Comparison of ENCODE assay signal across 9 cellular contexts in the genomic region with DNA sequence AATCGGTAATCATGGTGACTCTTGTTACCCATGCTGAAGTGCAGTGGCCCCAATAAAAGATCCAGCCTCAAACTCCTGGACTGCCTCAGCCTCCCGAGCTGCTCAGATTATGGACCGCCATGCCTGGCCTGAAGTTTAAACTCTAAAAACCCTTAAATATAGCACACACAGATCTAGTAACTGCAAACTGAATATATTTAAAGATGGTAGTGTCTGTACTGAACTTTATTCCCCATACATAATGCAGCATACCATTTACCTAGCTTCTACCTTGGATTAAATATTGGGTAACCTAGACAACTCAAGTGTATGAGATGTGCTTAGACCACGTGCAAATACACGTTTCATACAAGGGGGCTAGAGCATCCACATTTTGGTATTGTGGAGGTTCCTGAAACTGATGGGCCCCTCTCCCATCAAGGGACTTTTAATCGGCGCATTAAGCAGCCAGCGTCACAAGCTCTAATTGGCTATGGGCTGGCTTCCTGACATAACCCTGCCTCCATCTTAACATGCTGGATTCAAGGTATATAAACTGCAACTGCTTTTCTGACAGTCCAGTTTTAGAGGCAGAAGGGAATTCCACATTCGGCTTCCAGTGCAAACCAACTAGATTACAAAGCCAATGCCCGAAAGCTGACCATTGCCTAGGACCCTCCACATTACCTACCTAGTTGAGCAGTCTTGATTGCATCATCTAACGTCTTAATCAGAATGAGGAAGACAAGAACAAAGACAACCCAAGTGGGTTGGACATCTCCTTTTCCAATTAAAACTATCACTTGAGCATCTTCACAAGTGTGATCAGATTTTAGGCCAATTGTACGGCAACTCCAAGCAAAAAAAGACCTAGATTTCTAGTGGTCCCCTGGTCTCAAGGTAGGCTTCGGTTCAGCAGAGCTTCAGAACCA. TPM values are rescaled to one million over a fixed set of nuclear protein-coding genes. Genes with fewer than 3 reads are reported as not detected.
DNase-seq lines count a peak whose midpoint lies in the region; ATAC-seq and TF ChIP-seq lines count a peak whose summit lies in the region.
"Had no signal": no experiment of that assay in that cellular context is flagged by ENCODE, and none has a peak within 500 bp of the region (broad histone marks: within the 10 kb centered on the region; RNA-seq: fewer than 3 reads in every experiment).

No MANE protein-coding gene starts in this region.

- H4K20me1 ChIP-seq in HCT116 (ENCODE audit: insufficient read depth) (peaks cover 67% of the 10 kb centered on the region; the same call in 1 of the 2 replicates), SU-DHL-6 (ENCODE audit: low read depth, low read length) (peaks cover 41% of the 10 kb centered on the region)

- no peaks in the 10 kb centered on the region for H3K9me3 ChIP-seq in CD8-positive, alpha-beta memory T cell (ENCODE audit: low read length)
- H3K9me3 ChIP-seq in HCT116 (ENCODE audit: control insufficient read depth in 1 of 2, insufficient read depth in 1 of 2, low read depth in 1 of 2, low read length in 2 of 2) (no peaks in the 10 kb centered on the region), SU-DHL-6 (ENCODE audit: insufficient read depth, low read length) (no peaks in the 10 kb centered on the region), liver (ENCODE audit: control insufficient read depth in 4 of 4, low read length in 3 of 4) (no peaks in the 10 kb centered on the region)

- TF ChIP-seq POLR2A in HCT116 (IDR thresholded peaks at IDR 0.05; ENCODE audit: borderline replicate concordance, extremely low read depth, insufficient read depth, insufficient read length) (no peak), GM18505 (IDR thresholded peaks at IDR 0.05; ENCODE audit: borderline replicate concordance, extremely low read depth, insufficient read depth, insufficient read length) (no peak)

- peaks cover 44% of the 10 kb centered on the region for H3K4me1 ChIP-seq in CD8-positive, alpha-beta memory T cell (ENCODE audit: insufficient read depth, low read length)
- H3K4me1 ChIP-seq in HCT116 (ENCODE audit: control insufficient read depth in 1 of 2, insufficient read depth in 2 of 2, low read length in 2 of 2) (no peaks in the 10 kb centered on the region), liver (ENCODE audit: control insufficient read depth in 4 of 4, insufficient read depth in 4 of 4, low read length in 3 of 4) (peaks cover under 1 to 24% (median 7%) of the 10 kb centered on the region in 4 donors)

- POLR2A ChIA-PET in CD8-positive, alpha-beta memory T cell (lab: Charles Lee): interaction anchor here (0.6 to 3.7 kb wide), 4 partner anchors 11 to 96 kb away, joined by 3 to 50 read pairs (median 5); a partner anchor contains a TSS
- POLR2A ChIA-PET in HCT116 (lab: Charles Lee): interaction anchor here (1.7 to 2.1 kb wide), 3 partner anchors 9 to 12 kb away, joined by 5 to 11 read pairs (median 10); no protein-coding TSS in a partner anchor

- H3K27ac Mint-ChIP-seq in CD8-positive, alpha-beta memory T cell: peak overlapping the region; percentile 36 to 87 (median 68)

- peaks cover 76 to 95% (median 91%) of the 10 kb centered on the region in 3 donors for H3K4me1 Mint-ChIP-seq in CD8-positive, alpha-beta memory T cell

- H3K36me3 Mint-ChIP-seq in CD8-positive, alpha-beta memory T cell: peaks cover 20 to 73% (median 35%) of the 10 kb centered on the region in 3 donors

- RAD21 ChIA-PET in HCT116 (lab: Charles Lee; ENCODE audit: low non-redundant PET in 1 of 2, low total read pairs in 2 of 2, uncharacterized antibody in 2 of 2, unreplicated experiment in 2 of 2): no interaction called here

- no peak overlapping the region for H3K27ac ChIP-seq in CD8-positive, alpha-beta memory T cell (ENCODE audit: low read depth, low read length)
- H3K27ac ChIP-seq in HCT116 (ENCODE audit: low read depth, low read length): no peak overlapping the region; the same call in none of the 2 replicates
- peak overlapping the region; percentile 54 for H3K27ac ChIP-seq in SU-DHL-6 (ENCODE audit: low read depth, low read length)
- no peak overlapping the region for H3K27ac ChIP-seq in liver (ENCODE audit: low read depth in 1 of 2, low read length in 2 of 2)

- TF ChIP-seq CTCF in HCT116 (IDR thresholded peaks at IDR 0.05 in 2 of 3, conservative IDR thresholded peaks at IDR 0.05 in 1 of 3; ENCODE audit: borderline replicate concordance in 1 of 3, insufficient read depth in 1 of 3, low read depth in 2 of 3, low read length in 2 of 3) (no peak), SU-DHL-6 (IDR thresholded peaks at IDR 0.05; ENCODE audit: insufficient read depth, low read length, poor library complexity, severe bottlenecking) (no peak), liver (IDR thresholded peaks at IDR 0.05; ENCODE audit: low read depth, low read length, missing input control) (no peak), GM20000 (IDR thresholded peaks at IDR 0.05; ENCODE audit: extremely low read depth, missing control alignments) (no peak)

- no TSS peak for BruUV-seq in HCT116 (replicated peaks; lab: Mats Ljungman, UMichigan)

- H3K9ac ChIP-seq in HCT116 (ENCODE audit: low read length) (no peak overlapping the region), SU-DHL-6 (ENCODE audit: low read length) (no peak overlapping the region), liver (ENCODE audit: low read depth in 1 of 2, low read length in 2 of 2) (no peak overlapping the region)

- peak overlapping the region in 1 of 7 donors; percentile 11 for H3K4me3 Mint-ChIP-seq in CD8-positive, alpha-beta memory T cell

- ATAC-seq in HCT116: peak; percentile 43
- ATAC-seq in GM18505 (IDR thresholded peaks at IDR 0.05; ENCODE audit: unreplicated experiment): no peak
- ATAC-seq in GM21529 (IDR thresholded peaks at IDR 0.05; ENCODE audit: unreplicated experiment): no peak

- intact Hi-C loops in HCT116 (cut with micrococcal nuclease): no loop called here

- no peaks in the 10 kb centered on the region for H3K9me3 Mint-ChIP-seq in CD8-positive, alpha-beta memory T cell

- H3F3A ChIP-seq in SU-DHL-6 (ENCODE audit: insufficient read depth): peaks cover 99% of the 10 kb centered on the region

- no peak for TF ChIP-seq RAD21 in HCT116 (IDR thresholded peaks at IDR 0.05; ENCODE audit: low read depth)
- no peak for TF ChIP-seq RAD21 in liver (IDR thresholded peaks at IDR 0.05)

- H3K27me3 Mint-ChIP-seq in CD8-positive, alpha-beta memory T cell: no peaks in the 10 kb centered on the region

- 86% methylated on average over 13 of the region's 13 CpGs for WGBS in liver

- H2AFZ ChIP-seq in HCT116 (ENCODE audit: low read depth, low read length, poor library complexity, severe bottlenecking) (no peak overlapping the region), SU-DHL-6 (ENCODE audit: low read depth, low read length, severe bottlenecking) (no peak overlapping the region)

- no peaks in the 10 kb centered on the region for H3K9me2 ChIP-seq in HCT116 (ENCODE audit: insufficient read depth)
- no peaks in the 10 kb centered on the region for H3K9me2 ChIP-seq in SU-DHL-6 (replicated peaks; ENCODE audit: insufficient read depth, low read length)

- H3K36me3 ChIP-seq in CD8-positive, alpha-beta memory T cell (ENCODE audit: insufficient read depth, low read length): peaks cover 32% of the 10 kb centered on the region
- H3K36me3 ChIP-seq in HCT116 (ENCODE audit: control insufficient read depth in 1 of 2, insufficient read depth in 2 of 2, low read length in 2 of 2) (peaks cover 35 to 38% of the 10 kb centered on the region in 2 experiments), SU-DHL-6 (ENCODE audit: low read length) (peaks cover 40% of the 10 kb centered on the region), liver (ENCODE audit: control insufficient read depth in 4 of 4, insufficient read depth in 3 of 4, low read depth in 1 of 4, low read length in 3 of 4) (peaks cover 2 to 46% (median 42%) of the 10 kb centered on the region in 4 donors)

- CTCF ChIA-PET in CD8-positive, alpha-beta memory T cell (lab: Charles Lee): interaction anchor here (0.8 to 3.8 kb wide), 8 partner anchors 11 to 109 kb away, joined by 3 to 19 read pairs (median 3); a partner anchor contains a TSS
- CTCF ChIA-PET in HCT116 (lab: Charles Lee): interaction anchor here (1.2 kb wide), 1 partner anchor 97 kb away, joined by 3 read pairs; no protein-coding TSS in a partner anchor

- H3K4me2 ChIP-seq in HCT116 (ENCODE audit: low read length): no peak overlapping the region
- H3K4me2 ChIP-seq in SU-DHL-6 (ENCODE audit: low read depth, low read length, poor library complexity, severe bottlenecking): no peak overlapping the region

- peak in 1 of 5 donors; percentile 22 for DNase-seq in CD8-positive, alpha-beta memory T cell
- DNase-seq in HCT116 (ENCODE audit: low read depth, low spot score) (no peak), GM20000 (ENCODE audit: low spot score) (no peak), activated gamma-delta T cell treated with Interleukin-2 at 50 U/mL for 16 hours (no peak)
- DNase-seq: foreskin melanocyte had no signal

- H3K4me3 ChIP-seq in CD8-positive, alpha-beta memory T cell (ENCODE audit: low read length): no peak overlapping the region
- H3K4me3 ChIP-seq in HCT116 (replicated peaks in 1 of 2; ENCODE audit: low read depth in 1 of 2, low read length in 2 of 2) (no peak overlapping the region), SU-DHL-6 (ENCODE audit: insufficient read depth, low read length, poor library complexity, severe bottlenecking) (no peak overlapping the region), liver (ENCODE audit: low read depth in 1 of 3, low read length in 3 of 3) (no peak overlapping the region)

- H3K27me3 ChIP-seq in CD8-positive, alpha-beta memory T cell (ENCODE audit: insufficient read depth, low read length, poor library complexity, severe bottlenecking): no peaks in the 10 kb centered on the region
- H3K27me3 ChIP-seq in HCT116 (ENCODE audit: insufficient read depth, low read length): no peaks in the 10 kb centered on the region
- H3K27me3 ChIP-seq in SU-DHL-6 (ENCODE audit: low read length): no peaks in the 10 kb centered on the region
- H3K27me3 ChIP-seq in liver (ENCODE audit: control insufficient read depth in 4 of 4, insufficient read depth in 4 of 4, low read length in 3 of 4): no peaks in the 10 kb centered on the region

- H3K79me2 ChIP-seq in HCT116 (ENCODE audit: insufficient read depth, low read length): peaks cover 36% of the 10 kb centered on the region
- H3K79me2 ChIP-seq in SU-DHL-6 (ENCODE audit: insufficient read depth, low read length): peaks cover 14% of the 10 kb centered on the region

RNA-seq across cellular contexts. Expression of a gene that starts 12.9 kb away (rescaled TPM):
- total RNA-seq in CD8-positive, alpha-beta memory T cell: 100 to 1,000 TPM; 950 to 966 TPM
- 742 TPM for polyA plus RNA-seq in CD8-positive, alpha-beta memory T cell
- total RNA-seq in HCT116 (2021; ENCODE audit: unreplicated experiment): 870 TPM
- 635 and 851 TPM in 2 replicates for polyA plus RNA-seq in HCT116 (2012)
- total RNA-seq in liver: 100 to 1,000 TPM; 128 to 168 TPM
- 100 to 1,000 TPM; 195 to 295 TPM for polyA plus RNA-seq in liver

RNA-seq across cellular contexts. Expression of a gene that starts 13.9 kb away (rescaled TPM):
- total RNA-seq in CD8-positive, alpha-beta memory T cell: 100 to 1,000 TPM; 293 to 296 TPM
- 107 TPM for polyA plus RNA-seq in CD8-positive, alpha-beta memory T cell
- total RNA-seq in HCT116 (2021; ENCODE audit: unreplicated experiment) (274 TPM), liver (10 to 100 TPM; 35.0 to 53.3 TPM)
- polyA plus RNA-seq in HCT116 (2012): 57.7 and 80.0 TPM in 2 replicates
- 10 to 100 TPM; 26.9 to 31.1 TPM for polyA plus RNA-seq in liver

RNA-seq across cellular contexts. Expression of a gene that starts 35.6 kb away (rescaled TPM):
- 10 to 100 TPM; 43.5 to 47.4 TPM for total RNA-seq in CD8-positive, alpha-beta memory T cell
- polyA plus RNA-seq in CD8-positive, alpha-beta memory T cell: 6.5 TPM
- total RNA-seq in HCT116 (2021; ENCODE audit: unreplicated experiment): 27.0 TPM
- polyA plus RNA-seq in HCT116 (2012): 9.7 and 16.0 TPM in 2 replicates
- 1 to 10 TPM in 1 of 2 donors, under 1 TPM in 1; 0.92 to 1.9 TPM for total RNA-seq in liver
- polyA plus RNA-seq in liver: 1 to 10 TPM in 1 of 2 donors, under 1 TPM in 1; 0.32 to 1.8 TPM
